In the genomic region with DNA sequence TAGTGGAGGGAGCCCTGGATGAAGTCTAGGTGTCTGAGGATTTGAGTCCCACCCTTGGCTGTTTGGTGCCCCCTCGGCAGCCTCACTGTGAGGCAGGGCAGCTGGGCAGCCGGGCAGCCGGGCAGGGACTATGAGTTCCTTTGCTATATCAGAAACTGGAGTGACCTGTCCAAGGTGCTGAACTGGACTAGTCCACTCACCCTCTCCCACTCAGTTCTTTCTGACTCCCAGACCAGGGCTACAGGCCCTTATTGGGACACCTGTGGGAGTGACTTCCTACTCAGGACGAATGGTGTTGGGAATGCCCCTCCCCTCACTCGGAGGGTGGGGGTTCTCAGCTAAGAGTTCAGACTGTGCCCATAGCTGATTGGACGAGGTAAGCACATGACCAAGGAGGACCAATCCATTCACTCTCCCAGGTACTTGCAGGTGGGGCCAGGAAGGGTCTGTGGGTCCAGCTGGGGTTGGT, we compare ENCODE assay signal across 9 cellular contexts. TPM values are rescaled to one million over a fixed set of nuclear protein-coding genes. Genes with fewer than 3 reads are reported as not detected.
A peak's percentile ranks its signal among the peaks of the same experiment; 100 is the strongest.
DNase-seq lines count a peak whose midpoint lies in the region; ATAC-seq lines count a peak whose summit lies in the region.
"Had no signal": no experiment of that assay in that cellular context is flagged by ENCODE, and none has a peak within 500 bp of the region (broad histone marks: within the 10 kb centered on the region; RNA-seq: fewer than 3 reads in every experiment).

No MANE protein-coding gene starts in this region.

- ATAC-seq in activated CD8-positive, alpha-beta memory T cell treated with anti-CD3 and anti-CD28 coated beads, Interleukin-2, amount 10 ng/mL, durations not matched to agents 7 days and 5 days = peak; percentile 33
- ATAC-seq in right cardiac atrium = peak; percentile 67 to 68
- ATAC-seq in GM21529 (IDR thresholded peaks at IDR 0.05; ENCODE audit: unreplicated experiment) = no peak
- no peak for ATAC-seq in GM21576 (IDR thresholded peaks at IDR 0.05; ENCODE audit: unreplicated experiment)
- no peak for ATAC-seq in GM21515 (IDR thresholded peaks at IDR 0.05; ENCODE audit: unreplicated experiment)

- no peaks in the 10 kb centered on the region for H3K27me3 ChIP-seq in right cardiac atrium (ENCODE audit: control insufficient read depth, insufficient read depth)

- H3K4me3 Mint-ChIP-seq in activated CD8-positive, alpha-beta memory T cell treated with anti-CD3 and anti-CD28 coated beads, Interleukin-2, amount 10 ng/mL, durations not matched to agents 7 days and 5 days = no peak overlapping the region
- H3K4me3 Mint-ChIP-seq: dendritic cell treated with granulocyte-macrophage colony-stimulating factor and Interleukin-4, amounts not matched to agents 40 ng/mL and 50 ng/mL, for 4 days had no signal

- H3K36me3 Mint-ChIP-seq in activated CD8-positive, alpha-beta memory T cell treated with anti-CD3 and anti-CD28 coated beads, Interleukin-2, amount 10 ng/mL, durations not matched to agents 7 days and 5 days = no peaks in the 10 kb centered on the region

- H3K9me3 ChIP-seq in right cardiac atrium (ENCODE audit: control insufficient read depth, low read length) = no peaks in the 10 kb centered on the region

- no peaks in the 10 kb centered on the region for H3K4me1 Mint-ChIP-seq in activated CD8-positive, alpha-beta memory T cell treated with anti-CD3 and anti-CD28 coated beads, Interleukin-2, amount 10 ng/mL, durations not matched to agents 7 days and 5 days

- peaks cover 19% of the 10 kb centered on the region for H3K27me3 Mint-ChIP-seq in activated CD8-positive, alpha-beta memory T cell treated with anti-CD3 and anti-CD28 coated beads, Interleukin-2, amount 10 ng/mL, durations not matched to agents 7 days and 5 days

- no peak overlapping the region for H3K27ac ChIP-seq in right cardiac atrium (ENCODE audit: low read length)

- H3K4me3 ChIP-seq in Jurkat, Clone E6-1 (ENCODE audit: low read length) = no peak overlapping the region
- no peak overlapping the region for H3K4me3 ChIP-seq in right cardiac atrium (ENCODE audit: low read length)

- no peaks in the 10 kb centered on the region for H3K4me1 ChIP-seq in right cardiac atrium (ENCODE audit: control insufficient read depth, insufficient read depth, low read length)

- intact Hi-C loops in right cardiac atrium (cut with DNase I) = no loop called here

- 19% methylated on average over 6 of the region's 6 CpGs for WGBS in right cardiac atrium

- DNase-seq in ELF-1 (ENCODE audit: low read depth, low spot score) = peak; percentile 56
- DNase-seq in Jurkat, Clone E6-1 (ENCODE audit: low read depth, low spot score) = peak; percentile 30
- peak; percentile 61 for DNase-seq in activated CD8-positive, alpha-beta memory T cell treated with anti-CD3 and anti-CD28 coated beads, Interleukin-2, amount 10 ng/mL, durations not matched to agents 7 days and 5 days
- DNase-seq in right cardiac atrium = peak in 2 of 3 donors; percentile 26 to 71
- DNase-seq in stimulated activated CD8-positive, alpha-beta memory T cell treated with anti-CD3 and anti-CD28 coated beads, Interleukin-4, amount 100 ng/mL, for 48 hours = peak; percentile 60

- no peak overlapping the region for H3K27ac Mint-ChIP-seq in activated CD8-positive, alpha-beta memory T cell treated with anti-CD3 and anti-CD28 coated beads, Interleukin-2, amount 10 ng/mL, durations not matched to agents 7 days and 5 days
- H3K27ac Mint-ChIP-seq: dendritic cell treated with granulocyte-macrophage colony-stimulating factor and Interleukin-4, amounts not matched to agents 40 ng/mL and 50 ng/mL, for 4 days had no signal

- CTCF ChIA-PET in activated CD8-positive, alpha-beta memory T cell treated with anti-CD3 and anti-CD28 coated beads, Interleukin-2, amount 10 ng/mL, durations not matched to agents 7 days and 5 days (lab: Charles Lee) = interaction anchor here (1.0 kb wide), 1 partner anchor 485 kb away, joined by 3 read pairs; no protein-coding TSS in a partner anchor

- no peaks in the 10 kb centered on the region for H3K9me3 Mint-ChIP-seq in activated CD8-positive, alpha-beta memory T cell treated with anti-CD3 and anti-CD28 coated beads, Interleukin-2, amount 10 ng/mL, durations not matched to agents 7 days and 5 days (ENCODE audit: low read depth)
- H3K9me3 Mint-ChIP-seq: dendritic cell treated with granulocyte-macrophage colony-stimulating factor and Interleukin-4, amounts not matched to agents 40 ng/mL and 50 ng/mL, for 4 days had no signal

RNA-seq across cellular contexts. Expression of a gene that starts 34.1 kb away (rescaled TPM):
- 32.8 TPM for polyA plus RNA-seq in Jurkat, Clone E6-1 (2012; ENCODE audit: insufficient read depth, insufficient read length)
- 100 to 1,000 TPM; 187 to 215 TPM for total RNA-seq in activated CD8-positive, alpha-beta memory T cell treated with anti-CD3 and anti-CD28 coated beads, Interleukin-2, amount 10 ng/mL, durations not matched to agents 7 days and 5 days
- 100 to 1,000 TPM in 1 of 4 donors, 10 to 100 TPM in 3; 82.3 to 100 (median 93.0) TPM for total RNA-seq in right cardiac atrium
- 58.5 TPM for polyA plus RNA-seq in right cardiac atrium

Comparison
In these comparisons a context has a peak if more than half of its experiments do, and no peak if none do; other contexts are left out.
1. ATAC-seq: peak in activated CD8-positive, alpha-beta memory T cell treated with anti-CD3 and anti-CD28 coated beads, Interleukin-2, amount 10 ng/mL, durations not matched to agents 7 days and 5 days (single experiment) and right cardiac atrium (2 of 2); none in GM21529 (single experiment), GM21576 (single experiment) and GM21515 (single experiment).
2. Peak in every context shown above with its lines, with median percentiles within 50 percentile points of each other: DNase-seq.